ENCODE assay signal across 17 cellular contexts in genomic region chr6:88866856-88867255, GRCh38.
DNase-seq lines count a peak whose midpoint lies in the region; ATAC-seq, FAIRE-seq and TF ChIP-seq lines count a peak whose summit lies in the region.
"Had no signal": no experiment of that assay in that cellular context is flagged by ENCODE, and none has a peak within 500 bp of the region (broad histone marks: within the 10 kb centered on the region; RNA-seq: fewer than 3 reads in every experiment).

No MANE protein-coding gene starts in this region.

- no peaks in the 10 kb centered on the region for H3K9me3 Mint-ChIP-seq in astrocyte (ENCODE audit: unreplicated experiment)
- H3K9me3 Mint-ChIP-seq: CD8-positive, alpha-beta memory T cell; HFFc6 had no signal

- ATAC-seq in stimulated activated naive CD8-positive, alpha-beta T cell treated with anti-CD3 and anti-CD28 coated beads, Interleukin-15, Interleukin-2, amounts not matched to agents 100 U/mL and 50 U/mL, for 24 hours = no peak
- ATAC-seq: A549, HepG2 had no signal

- H3K27ac Mint-ChIP-seq in astrocyte (ENCODE audit: unreplicated experiment) = no peak overlapping the region

- H3K27ac ChIP-seq in astrocyte (ENCODE audit: low read depth, low read length) (no peak overlapping the region), spleen (no peak overlapping the region)
- H3K27ac ChIP-seq: BLaER1 had no signal

- peaks cover 4% of the 10 kb centered on the region for H3K36me3 Mint-ChIP-seq in astrocyte (ENCODE audit: low read depth, unreplicated experiment)

- H3K27me3 ChIP-seq in astrocyte (ENCODE audit: insufficient read depth, low read length) (no peaks in the 10 kb centered on the region), spleen (replicated peaks in 1 of 7) (no peaks in the 10 kb centered on the region)
- H3K27me3 ChIP-seq: BLaER1 had no signal

- no peak overlapping the region for H2AFZ ChIP-seq in astrocyte (ENCODE audit: low read depth, low read length)

- intact Hi-C loops in spleen (cut with DNase I; ENCODE audit: low total_unique reads) = no loop called here

- no peak for TF ChIP-seq POLR2A in spleen (IDR thresholded peaks at IDR 0.05)

- H3K4me3 ChIP-seq in astrocyte (ENCODE audit: insufficient read depth, low read depth, low read length) (no peak overlapping the region), fibroblast of the aortic adventitia (ENCODE audit: low read depth, low read length) (no peak overlapping the region), spleen (no peak overlapping the region)
- H3K4me3 ChIP-seq: A549, BLaER1 had no signal

- peaks cover 16% of the 10 kb centered on the region for H3K4me1 Mint-ChIP-seq in astrocyte (ENCODE audit: low read depth, unreplicated experiment)

- H3K4me3 Mint-ChIP-seq in astrocyte (ENCODE audit: unreplicated experiment) = no peak overlapping the region
- H3K4me3 Mint-ChIP-seq: HFFc6 had no signal

- DNase-seq in M059J (ENCODE audit: low read depth) = peak; percentile 61
- peak; percentile 73 for DNase-seq in astrocyte (ENCODE audit: low read depth)
- peak; percentile 33 for DNase-seq in fibroblast of the aortic adventitia (ENCODE audit: low read depth)
- no peak for DNase-seq in NCI-H2107 treated with DMSO at 0.1 percent for 48 hours (lab: John Stamatoyannopoulos, UW; ENCODE audit: unreplicated experiment)
- DNase-seq in spleen = no peak
- no peak for DNase-seq in islet precursor cell
- no peak for DNase-seq in stimulated activated naive CD8-positive, alpha-beta T cell treated with anti-CD3 and anti-CD28 coated beads, Interleukin-15, Interleukin-2, amounts not matched to agents 100 U/mL and 50 U/mL, for 24 hours
- DNase-seq: Caco-2; CD8-positive, alpha-beta memory T cell; DND-41; GF-D8; HCEC 1CT; HFFc6 had no signal

- H4K20me1 ChIP-seq in astrocyte (ENCODE audit: insufficient read depth, low read length) = no peaks in the 10 kb centered on the region
- H4K20me1 ChIP-seq: BLaER1 had no signal

- no peaks in the 10 kb centered on the region for H3K79me2 ChIP-seq in astrocyte (ENCODE audit: insufficient read depth, low read length)

- no peaks in the 10 kb centered on the region for H3K36me3 ChIP-seq in astrocyte (ENCODE audit: insufficient read depth, low read length)
- peaks cover 0 to 12% (median 1%) of the 10 kb centered on the region in 6 donors for H3K36me3 ChIP-seq in spleen

- WGBS in spleen, 5 donors = 95 to 99% (median 97%) methylated on average over 2 of the region's 2 CpGs

- no peak overlapping the region for H3K4me2 ChIP-seq in astrocyte (ENCODE audit: low read length)
- H3K4me2 ChIP-seq: BLaER1 had no signal

- no peaks in the 10 kb centered on the region for H3K9me3 ChIP-seq in astrocyte (ENCODE audit: insufficient read depth, low read depth, low read length)
- H3K9me3 ChIP-seq in spleen = no peaks in the 10 kb centered on the region
- H3K9me3 ChIP-seq: A549, BLaER1, Caco-2 had no signal

- H3K9ac ChIP-seq in astrocyte (ENCODE audit: low read length) = no peak overlapping the region
- H3K9ac ChIP-seq: BLaER1 had no signal

- TF ChIP-seq CTCF in astrocyte (IDR thresholded peaks at IDR 0.05; ENCODE audit: insufficient read depth, low read depth, low read length) = no peak
- no peak for TF ChIP-seq CTCF in fibroblast of the aortic adventitia (IDR thresholded peaks at IDR 0.05; ENCODE audit: insufficient read depth, low read length)
- no peak for TF ChIP-seq CTCF in spleen (IDR thresholded peaks at IDR 0.05 in 8 of 11, conservative IDR thresholded peaks at IDR 0.05 in 3 of 11)

- H3K4me1 ChIP-seq in astrocyte (ENCODE audit: insufficient read depth, low read length) (peaks cover 19% of the 10 kb centered on the region), spleen (peaks cover 0 to 34% (median 0%) of the 10 kb centered on the region in 6 donors)
- H3K4me1 ChIP-seq: BLaER1, Caco-2 had no signal

- peak; percentile 26 for FAIRE-seq in astrocyte (lab: Jason Lieb, UNC)
- FAIRE-seq: HepG2, HTR-8/SVneo had no signal

- H3K27me3 Mint-ChIP-seq in astrocyte (ENCODE audit: low read depth, unreplicated experiment) = no peaks in the 10 kb centered on the region
- H3K27me3 Mint-ChIP-seq: CD8-positive, alpha-beta memory T cell had no signal

Comparison
In these comparisons a context has a peak if more than half of its experiments do, and no peak if none do; other contexts are left out.
1. DNase-seq: peak in M059J (single experiment), astrocyte (single experiment) and fibroblast of the aortic adventitia (single experiment); none in NCI-H2107 treated with DMSO at 0.1 percent for 48 hours (single experiment), spleen (single experiment), islet precursor cell (single experiment) and stimulated activated naive CD8-positive, alpha-beta T cell treated with anti-CD3 and anti-CD28 coated beads, Interleukin-15, Interleukin-2, amounts not matched to agents 100 U/mL and 50 U/mL, for 24 hours (single experiment).